8 cellular contexts compared by ENCODE assay signal in genomic region chr3:176939022-176939817, GRCh38.
DNase-seq lines count a peak whose midpoint lies in the region; ATAC-seq and TF ChIP-seq lines count a peak whose summit lies in the region.

No MANE protein-coding gene starts in this region.

- no peaks in the 10 kb centered on the region for H3K9me3 ChIP-seq in esophagus muscularis mucosa

- DNase-seq in DMS53 treated with DMSO at 0.1 percent for 48 hours (lab: John Stamatoyannopoulos, UW; ENCODE audit: unreplicated experiment) (peak; percentile 73), NCI-H345 (lab: John Stamatoyannopoulos, UW) (peak; percentile 72), activated B cell treated with CpG ODN at 0.5 μM for 24 hours (no peak), esophagus muscularis mucosa (ENCODE audit: extremely low spot score) (no peak), posterior vena cava (ENCODE audit: low spot score) (no peak)

- H3K27me3 Mint-ChIP-seq in activated B cell treated with CpG ODN at 0.5 μM for 24 hours (no peaks in the 10 kb centered on the region), nephron (ENCODE audit: low read depth) (peaks cover 1% of the 10 kb centered on the region)

- POLR2A ChIA-PET in activated B cell treated with CpG ODN at 0.5 μM for 24 hours (lab: Charles Lee): no interaction called here

- no peaks in the 10 kb centered on the region for H3K27me3 ChIP-seq in esophagus muscularis mucosa

- CTCF ChIA-PET in activated B cell treated with CpG ODN at 0.5 μM for 24 hours (lab: Charles Lee): interaction anchor here (0.6 to 2.7 kb wide), 3 partner anchors 10 to 489 kb away, joined by 3 to 37 read pairs (median 4); no protein-coding TSS in a partner anchor

- H3K4me1 ChIP-seq in esophagus muscularis mucosa: peaks cover 0 to 25% (median 12%) of the 10 kb centered on the region in 4 donors

- TF ChIP-seq POLR2A in esophagus muscularis mucosa (IDR thresholded peaks at IDR 0.05; ENCODE audit: low read depth): no peak

- intact Hi-C loops in activated B cell treated with CpG ODN at 0.5 μM for 24 hours (cut with micrococcal nuclease) (loop anchor here (1.0 to 2.0 kb wide), 2 partner anchors 67 to 1446 kb away; no protein-coding TSS in a partner anchor), esophagus muscularis mucosa (cut with DNase I) (loop anchor here (2.0 to 5.0 kb wide), 2 partner anchors 66 to 427 kb away; no protein-coding TSS in a partner anchor), posterior vena cava (cut with DNase I) (no loop called here)

- WGBS in esophagus muscularis mucosa: 25% methylated on average over 10 of the region's 10 CpGs

- no peak overlapping the region for H3K4me3 Mint-ChIP-seq in activated B cell treated with CpG ODN at 0.5 μM for 24 hours
- no peak overlapping the region for H3K4me3 Mint-ChIP-seq in nephron

- H3K27ac ChIP-seq in esophagus muscularis mucosa (replicated peaks in 1 of 4): no peak overlapping the region

- no peaks in the 10 kb centered on the region for H3K36me3 ChIP-seq in esophagus muscularis mucosa

- TF ChIP-seq EP300 in esophagus muscularis mucosa (IDR thresholded peaks at IDR 0.05): no peak

- peak; percentile 29 for TF ChIP-seq CTCF in activated B cell treated with CpG ODN at 0.5 μM for 24 hours (IDR thresholded peaks at IDR 0.05)
- TF ChIP-seq CTCF in esophagus muscularis mucosa (IDR thresholded peaks at IDR 0.05): peak; percentile 70 to 78 (median 75)
- TF ChIP-seq CTCF in nephron (IDR thresholded peaks at IDR 0.05; ENCODE audit: unreplicated experiment in 3 of 3): peak; percentile 77 to 88 (median 85)

- ATAC-seq in GM19397 (IDR thresholded peaks at IDR 0.05; ENCODE audit: unreplicated experiment): peak; percentile 94
- ATAC-seq in HG03378 (IDR thresholded peaks at IDR 0.05; ENCODE audit: unreplicated experiment): peak; percentile 99
- ATAC-seq in activated B cell treated with CpG ODN at 0.5 μM for 24 hours (ENCODE audit: low read depth): peak; percentile 61

- H3K36me3 Mint-ChIP-seq in activated B cell treated with CpG ODN at 0.5 μM for 24 hours (ENCODE audit: low read depth) (no peaks in the 10 kb centered on the region), nephron (ENCODE audit: low read depth) (no peaks in the 10 kb centered on the region)

- no peak overlapping the region for H3K27ac Mint-ChIP-seq in activated B cell treated with CpG ODN at 0.5 μM for 24 hours
- H3K27ac Mint-ChIP-seq in nephron: no peak overlapping the region

- no peaks in the 10 kb centered on the region for H3K9me3 Mint-ChIP-seq in activated B cell treated with CpG ODN at 0.5 μM for 24 hours
- peaks cover 5% of the 10 kb centered on the region for H3K9me3 Mint-ChIP-seq in nephron

- H3K4me1 Mint-ChIP-seq in activated B cell treated with CpG ODN at 0.5 μM for 24 hours (no peaks in the 10 kb centered on the region), nephron (peaks cover 27% of the 10 kb centered on the region)

- H3K4me3 ChIP-seq in esophagus muscularis mucosa: no peak overlapping the region

Comparison
In these comparisons a context has a peak if more than half of its experiments do, and no peak if none do; other contexts are left out.
1. DNase-seq: peak in DMS53 treated with DMSO at 0.1 percent for 48 hours (single experiment) and NCI-H345 (single experiment); none in activated B cell treated with CpG ODN at 0.5 μM for 24 hours (single experiment), esophagus muscularis mucosa (single experiment) and posterior vena cava (single experiment).
2. CTCF ChIP-seq: peak in every context shown above with its lines; median percentile 85 in nephron; 75 in esophagus muscularis mucosa; 29 in activated B cell treated with CpG ODN at 0.5 μM for 24 hours.
3. intact Hi-C loops: an anchor here in activated B cell treated with CpG ODN at 0.5 μM for 24 hours (1.0 to 2.0 kb wide) and esophagus muscularis mucosa (2.0 to 5.0 kb wide); none called in posterior vena cava.
4. Peak in every context shown above with its lines, with median percentiles within 50 percentile points of each other: ATAC-seq.